35 cellular contexts compared by ENCODE assay signal in genomic region chr4:29240641-29241040, GRCh38.
"Had no signal": no experiment of that assay in that cellular context is flagged by ENCODE, and none has a peak within 500 bp of the region (broad histone marks: within the 10 kb centered on the region; RNA-seq: fewer than 3 reads in every experiment).

No MANE protein-coding gene starts in this region.

- H3K27me3 Mint-ChIP-seq: activated CD4-positive, alpha-beta memory T cell treated with anti-CD3 and anti-CD28 coated beads, Interleukin-2, amount 10 ng/mL, durations not matched to agents 7 days and 5 days; activated CD8-positive, alpha-beta memory T cell treated with anti-CD3 and anti-CD28 coated beads, Interleukin-2, amount 10 ng/mL, durations not matched to agents 7 days and 5 days; activated naive CD4-positive, alpha-beta T cell treated with anti-CD3 and anti-CD28 coated beads, Interleukin-2, amount 10 ng/mL, durations not matched to agents 7 days and 5 days; activated naive CD8-positive, alpha-beta T cell had no signal

- H3K27me3 ChIP-seq: brain microvascular endothelial cell, Peyer's patch had no signal

- H3K36me3 ChIP-seq: brain microvascular endothelial cell, Peyer's patch, WERI-Rb-1 had no signal

- H3K27ac ChIP-seq: brain microvascular endothelial cell, Peyer's patch, RWPE1, WERI-Rb-1 had no signal

- H3K27ac Mint-ChIP-seq: activated CD4-positive, alpha-beta memory T cell treated with anti-CD3 and anti-CD28 coated beads, Interleukin-2, amount 10 ng/mL, durations not matched to agents 7 days and 5 days; activated CD8-positive, alpha-beta memory T cell treated with anti-CD3 and anti-CD28 coated beads, Interleukin-2, amount 10 ng/mL, durations not matched to agents 7 days and 5 days; activated naive CD4-positive, alpha-beta T cell treated with anti-CD3 and anti-CD28 coated beads, Interleukin-2, amount 10 ng/mL, durations not matched to agents 7 days and 5 days; activated naive CD8-positive, alpha-beta T cell had no signal

- H3K4me3 ChIP-seq: Peyer's patch had no signal

- DNase-seq: activated CD4-positive, alpha-beta memory T cell treated with anti-CD3 and anti-CD28 coated beads, Interleukin-2, amount 10 ng/mL, durations not matched to agents 7 days and 5 days; activated CD4-positive, alpha-beta T cell treated with anti-CD3 and anti-CD28 coated beads for 1 hour; activated CD4-positive, alpha-beta T cell treated with anti-CD3 and anti-CD28 coated beads for 48 hours; activated CD4-positive, CD25-positive, alpha-beta regulatory T cell; activated CD8-positive, alpha-beta memory T cell treated with anti-CD3 and anti-CD28 coated beads for 24 hours; activated CD8-positive, alpha-beta memory T cell treated with anti-CD3 and anti-CD28 coated beads, Interleukin-2, amount 10 ng/mL, durations not matched to agents 7 days and 5 days; activated CD8-positive, alpha-beta memory T cell treated with anti-CD3 and anti-CD28 coated beads, Interleukin-2, amount 50 U/mL, for 48 hours; activated effector memory CD4-positive, alpha-beta T cell treated with Interleukin-2 at 50 U/mL for 16 hours; activated naive CD4-positive, alpha-beta T cell treated with anti-CD3 and anti-CD28 coated beads, Interleukin-2, amount 10 ng/mL, durations not matched to agents 7 days and 5 days; activated T-cell treated with anti-CD3 and anti-CD28 coated beads, Interleukin-2, amount 50 U/mL, for 48 hours; amniotic stem cell; aorta; brain microvascular endothelial cell; central memory CD4-positive, alpha-beta T cell; NCI-H1092 treated with DMSO at 0.1 percent for 48 hours; NCI-H1417; NCI-H146; NCI-H187; NCI-H2029 treated with DMSO at 0.1 percent for 48 hours; NCI-H2107; NCI-H2171; NCI-H510A; NCI-H526; NCI-H748 treated with DMSO at 0.1 percent for 48 hours; NK-92 treated with Interleukin-12 subunit alpha and Interleukin-12 subunit beta, amount 100 ng/mL, for 24 hours; PC-3; Peyer's patch; SW 1271; T-helper 1 cell; T-helper 2 cell; T-helper 9 cell; WERI-Rb-1 had no signal

- H3K9me3 ChIP-seq: Peyer's patch had no signal

- H3K4me1 Mint-ChIP-seq: activated CD4-positive, alpha-beta memory T cell treated with anti-CD3 and anti-CD28 coated beads, Interleukin-2, amount 10 ng/mL, durations not matched to agents 7 days and 5 days; activated CD8-positive, alpha-beta memory T cell treated with anti-CD3 and anti-CD28 coated beads, Interleukin-2, amount 10 ng/mL, durations not matched to agents 7 days and 5 days; activated naive CD4-positive, alpha-beta T cell treated with anti-CD3 and anti-CD28 coated beads, Interleukin-2, amount 10 ng/mL, durations not matched to agents 7 days and 5 days had no signal

- H3K4me3 Mint-ChIP-seq: activated CD4-positive, alpha-beta memory T cell treated with anti-CD3 and anti-CD28 coated beads, Interleukin-2, amount 10 ng/mL, durations not matched to agents 7 days and 5 days; activated CD8-positive, alpha-beta memory T cell treated with anti-CD3 and anti-CD28 coated beads, Interleukin-2, amount 10 ng/mL, durations not matched to agents 7 days and 5 days; activated naive CD4-positive, alpha-beta T cell treated with anti-CD3 and anti-CD28 coated beads, Interleukin-2, amount 10 ng/mL, durations not matched to agents 7 days and 5 days; activated naive CD8-positive, alpha-beta T cell had no signal

- H3K4me1 ChIP-seq: Peyer's patch had no signal

- H3K36me3 Mint-ChIP-seq: activated CD8-positive, alpha-beta memory T cell treated with anti-CD3 and anti-CD28 coated beads, Interleukin-2, amount 10 ng/mL, durations not matched to agents 7 days and 5 days; activated naive CD4-positive, alpha-beta T cell treated with anti-CD3 and anti-CD28 coated beads, Interleukin-2, amount 10 ng/mL, durations not matched to agents 7 days and 5 days; activated naive CD8-positive, alpha-beta T cell had no signal

- ATAC-seq: activated CD8-positive, alpha-beta memory T cell treated with anti-CD3 and anti-CD28 coated beads, Interleukin-2, amount 10 ng/mL, durations not matched to agents 7 days and 5 days; PC-3; Right ventricle myocardium inferior had no signal
